Comparison of ENCODE assay signal across 1 cellular context in genomic region chr7:22496912-22497311, GRCh38. TPM values are rescaled to one million over a fixed set of nuclear protein-coding genes. Genes with fewer than 3 reads are reported as not detected.
"Had no signal": no experiment of that assay in that cellular context is flagged by ENCODE, and none has a peak within 500 bp of the region (broad histone marks: within the 10 kb centered on the region; RNA-seq: fewer than 3 reads in every experiment).

No MANE protein-coding gene starts in this region.

RNA-seq across cellular contexts. Expression of gene STEAP1B, which starts 3.1 kb away (rescaled TPM):
- total RNA-seq: activated CD8-positive, alpha-beta T cell treated with anti-CD3 and anti-CD28 coated beads for 36 hours had no signal
